ENCODE assay signal across 1 cellular context in the genomic region with DNA sequence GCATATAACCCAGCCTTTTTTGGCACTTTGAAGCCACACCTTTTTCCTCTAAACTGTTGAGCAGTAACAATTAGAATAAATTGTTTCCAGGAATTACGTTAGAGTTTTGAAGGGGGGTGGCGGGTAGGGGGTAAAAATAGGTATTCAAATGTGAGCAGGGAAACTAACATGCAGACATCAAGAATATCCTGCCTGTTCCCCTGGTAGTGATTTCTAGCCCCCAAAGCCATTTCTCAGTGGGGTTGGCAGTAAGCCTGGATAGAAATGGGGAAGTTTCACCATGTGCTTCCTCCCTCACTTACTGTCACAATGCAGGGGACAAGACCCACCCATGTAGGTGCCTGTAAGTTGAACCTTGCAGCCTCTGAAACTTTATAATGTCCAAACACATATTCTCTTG.
A peak's percentile ranks its signal among the peaks of the same experiment; 100 is the strongest.
TF ChIP-seq lines count a peak whose summit lies in the region.

No MANE protein-coding gene starts in this region.

TF ChIP-seq in K562, 482 proteins besides CTCF, POLR2A, EP300 and RAD21:
- TF ChIP-seq NFIC (IDR thresholded peaks at IDR 0.05), result no peak
- no peak for TF ChIP-seq MAX (CRISPR knock-in tag; IDR thresholded peaks at IDR 0.05)
- no peak for TF ChIP-seq CCAR2 (IDR thresholded peaks at IDR 0.05; ENCODE audit: low read depth, low read length)
- TF ChIP-seq L3MBTL2 (IDR thresholded peaks at IDR 0.05), result 0 out of 2 replicates have a peak, but pooled peaks have one; percentile 21
- no peak for TF ChIP-seq ZZZ3 (IDR thresholded peaks at IDR 0.05)
- TF ChIP-seq ELF1 (tag; IDR thresholded peaks at IDR 0.05), result no peak
- no peak for TF ChIP-seq ILF3 (IDR thresholded peaks at IDR 0.05; ENCODE audit: borderline replicate concordance)
- TF ChIP-seq ZBTB9 (CRISPR knock-in tag; IDR thresholded peaks at IDR 0.05), result no peak
- no peak for TF ChIP-seq SIRT6 (IDR thresholded peaks at IDR 0.05; ENCODE audit: low read depth, low read length)
- TF ChIP-seq NR2C1 (IDR thresholded peaks at IDR 0.05), result no peak
- no peak for TF ChIP-seq NR2C1 (tag; IDR thresholded peaks at IDR 0.05)
- TF ChIP-seq SLC30A9 (CRISPR knock-in tag; IDR thresholded peaks at IDR 0.05), result no peak
- no peak for TF ChIP-seq ZNF316 (IDR thresholded peaks at IDR 0.05)
- peak; percentile 33; the same call in 1 of the 2 replicates for TF ChIP-seq MYC (IDR thresholded peaks at IDR 0.05; ENCODE audit: low read depth, low read length)
- no peak for TF ChIP-seq MYC (CRISPR knock-in tag; IDR thresholded peaks at IDR 0.05; ENCODE audit: borderline replicate concordance, low read depth)
